Comparison of ENCODE assay signal across 10 cellular contexts in genomic region chr2:44191739-44192138, GRCh38.
DNase-seq lines count a peak whose midpoint lies in the region; ATAC-seq and TF ChIP-seq lines count a peak whose summit lies in the region.
"Had no signal": no experiment of that assay in that cellular context is flagged by ENCODE, and none has a peak within 500 bp of the region (broad histone marks: within the 10 kb centered on the region; RNA-seq: fewer than 3 reads in every experiment).

No MANE protein-coding gene starts in this region.

- no peak for TF ChIP-seq CTCF in nephron progenitor cell (IDR thresholded peaks at IDR 0.05)

- peaks cover 63% of the 10 kb centered on the region for H3K36me3 Mint-ChIP-seq in nephron progenitor cell (ENCODE audit: low read depth)

- no peak overlapping the region for H3K4me3 Mint-ChIP-seq in nephron progenitor cell

- ATAC-seq in GM21786 (IDR thresholded peaks at IDR 0.05; ENCODE audit: unreplicated experiment), result peak; percentile 86
- peak; percentile 91 for ATAC-seq in HG03558 (IDR thresholded peaks at IDR 0.05; ENCODE audit: extremely low read depth, unreplicated experiment)

- H3K4me1 Mint-ChIP-seq in nephron progenitor cell, result peaks cover 4% of the 10 kb centered on the region

- H3K27ac Mint-ChIP-seq in nephron progenitor cell, result peak overlapping the region; percentile 75

- peak; percentile 12 for DNase-seq in SIG-M5 treated with dmso at 0.1 percent for 504 hours (lab: John Stamatoyannopoulos, UW; ENCODE audit: unreplicated experiment)
- DNase-seq in SIG-M5 (lab: John Stamatoyannopoulos, UW), result no peak
- no peak for DNase-seq in nephron progenitor cell
- no peak for DNase-seq in AG08396 (ENCODE audit: low spot score)
- no peak for DNase-seq in putamen (ENCODE audit: low spot score)
- DNase-seq in NCI-H1436 (lab: John Stamatoyannopoulos, UW), result no peak
- DNase-seq: effector CD8-positive, alpha-beta T cell; NCI-H1105 had no signal

- peaks cover 9% of the 10 kb centered on the region for H3K9me3 Mint-ChIP-seq in nephron progenitor cell

- no peaks in the 10 kb centered on the region for H3K27me3 Mint-ChIP-seq in nephron progenitor cell (ENCODE audit: low read depth, poor library complexity)
